8 cellular contexts compared by ENCODE assay signal in the genomic region with DNA sequence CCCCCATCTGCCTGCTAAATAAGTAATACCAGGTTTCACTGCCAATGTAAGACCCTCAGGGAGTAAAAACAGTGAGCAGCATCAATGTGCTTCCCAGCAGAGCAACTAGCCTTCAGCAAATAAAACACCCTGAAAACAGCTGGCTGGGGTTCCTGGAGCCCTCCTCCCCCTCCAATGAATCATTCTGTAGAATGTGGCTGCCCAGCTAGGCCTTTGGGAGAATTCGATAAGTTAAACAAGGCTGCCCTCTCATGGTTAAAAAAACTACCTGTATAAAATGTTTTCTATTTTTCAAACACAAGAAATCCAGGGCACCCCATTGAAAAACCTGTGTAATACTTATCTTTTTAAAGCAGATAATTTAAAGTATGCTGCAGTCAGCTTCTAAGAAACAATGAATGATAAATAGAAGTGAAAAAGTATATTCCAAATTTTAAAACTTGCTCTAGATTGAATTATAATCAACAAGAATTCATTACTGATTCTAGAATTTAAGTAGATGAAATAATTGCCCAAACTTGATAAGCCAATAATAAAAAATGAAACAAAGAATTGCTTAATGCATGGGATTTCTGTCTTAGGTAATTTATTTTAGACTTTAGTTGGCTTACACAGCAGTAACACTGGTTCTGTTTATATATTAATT. TPM values are rescaled to one million over a fixed set of nuclear protein-coding genes. Genes with fewer than 3 reads are reported as not detected.
A peak's percentile ranks its signal among the peaks of the same experiment; 100 is the strongest.
DNase-seq lines count a peak whose midpoint lies in the region; ATAC-seq and TF ChIP-seq lines count a peak whose summit lies in the region.

No MANE protein-coding gene starts in this region.

- DNase-seq in AG08396 (ENCODE audit: low spot score) (peak; percentile 84), NCI-H2029 (lab: John Stamatoyannopoulos, UW) (peak; percentile 41), hepatic stellate cell (ENCODE audit: low spot score) (peak; percentile 75), upper lobe of right lung (no peak)
- DNase-seq in activated T-cell treated with anti-CD3 and anti-CD28 coated beads, Interleukin-2, amount 50 U/mL, for 1 hour = no peak

- ATAC-seq in GM19351 (IDR thresholded peaks at IDR 0.05; ENCODE audit: unreplicated experiment) (peak; percentile 57), upper lobe of right lung (peak; percentile 56), HG03097 (IDR thresholded peaks at IDR 0.05; ENCODE audit: low FRiP score, unreplicated experiment) (no peak)

- intact Hi-C loops in upper lobe of right lung (cut with DNase I) = no loop called here

- H3K4me1 ChIP-seq in upper lobe of right lung = no peaks in the 10 kb centered on the region

- H3K27ac ChIP-seq in upper lobe of right lung = no peak overlapping the region

- no peaks in the 10 kb centered on the region for H3K36me3 ChIP-seq in upper lobe of right lung

- no peak overlapping the region for H3K4me3 ChIP-seq in WI38 (ENCODE audit: low read depth, low read length)
- no peak overlapping the region for H3K4me3 ChIP-seq in upper lobe of right lung

- H3K9me3 ChIP-seq in upper lobe of right lung = no peaks in the 10 kb centered on the region

- H3K27me3 ChIP-seq in upper lobe of right lung = no peaks in the 10 kb centered on the region

- TF ChIP-seq CTCF in WI38 (IDR thresholded peaks at IDR 0.05; ENCODE audit: low read depth, low read length) = peak; percentile 19; the same call in 1 of the 2 replicates
- peak; percentile 33 for TF ChIP-seq CTCF in upper lobe of right lung (IDR thresholded peaks at IDR 0.05)

RNA-seq across cellular contexts. Expression of a gene that starts 9.4 kb away (rescaled TPM):
- 33.6 TPM for total RNA-seq in upper lobe of right lung

Comparison
In these comparisons a context has a peak if more than half of its experiments do, and no peak if none do; other contexts are left out.
1. DNase-seq: peak in AG08396 (single experiment), NCI-H2029 (single experiment) and hepatic stellate cell (single experiment); none in upper lobe of right lung (single experiment) and activated T-cell treated with anti-CD3 and anti-CD28 coated beads, Interleukin-2, amount 50 U/mL, for 1 hour (single experiment).